Comparison of ENCODE assay signal across 8 cellular contexts in genomic region chrX:38327007-38327774, GRCh38. TPM values are rescaled to one million over a fixed set of nuclear protein-coding genes. Genes with fewer than 3 reads are reported as not detected.
DNase-seq lines count a peak whose midpoint lies in the region; ATAC-seq and TF ChIP-seq lines count a peak whose summit lies in the region.

TSS of gene RPGR (minus strand) at chrX:38327509. CDS start at chrX:38327367, 142 bp downstream.

- peak within 1 kb of the TSS; percentile 90 to 97 (median 96) for H3K4me3 Mint-ChIP-seq in IgD-negative memory B cell

- peak within 1 kb of the TSS; percentile 54 for H3K27ac ChIP-seq in OCI-LY7 (ENCODE audit: low read depth, low read length, poor library complexity, severe bottlenecking)

- TF ChIP-seq CTCF in OCI-LY7 (conservative IDR thresholded peaks at IDR 0.05; ENCODE audit: low read length) = peak; percentile 75

- peaks cover 4 to 12% (median 9%) of the 10 kb centered on the region in 3 donors for H3K4me1 Mint-ChIP-seq in IgD-negative memory B cell

- H3K27me3 ChIP-seq in mucosa of stomach (ENCODE audit: control insufficient read depth, insufficient read depth, low read length) = no peaks in the 10 kb centered on the region

- H3K4me2 ChIP-seq in OCI-LY7 (ENCODE audit: low read length) = peak within 1 kb of the TSS; percentile 85

- intact Hi-C loops in OCI-LY7 (cut with micrococcal nuclease; ENCODE audit: unreplicated experiment) = loop anchor here (1.0 to 5.0 kb wide), 3 partner anchors 65 to 135 kb away; no protein-coding TSS in a partner anchor

- peak within 1 kb of the TSS; percentile 97 to 98 (median 98) for H3K27ac Mint-ChIP-seq in IgD-negative memory B cell

- peaks cover 2% of the 10 kb centered on the region for H3K27me3 Mint-ChIP-seq in IgD-negative memory B cell

- peaks cover 16% of the 10 kb centered on the region; the same call in 1 of the 2 replicates for H3K79me2 ChIP-seq in OCI-LY7 (ENCODE audit: insufficient read depth, low read depth, low read length)

- H3K9me3 ChIP-seq in OCI-LY7 (ENCODE audit: low read length) (no peaks in the 10 kb centered on the region), mucosa of stomach (ENCODE audit: control insufficient read depth, low read length) (no peaks in the 10 kb centered on the region)

- H3K9me3 Mint-ChIP-seq in IgD-negative memory B cell = no peaks in the 10 kb centered on the region

- POLR2A ChIA-PET in OCI-LY7 (lab: Charles Lee) = interaction anchor here (0.7 to 1.0 kb wide), 4 partner anchors 22 to 503 kb away, joined by 3 to 4 read pairs (median 4); no protein-coding TSS in a partner anchor

- H3K4me1 ChIP-seq in OCI-LY7 (ENCODE audit: insufficient read depth, low read length, poor library complexity, severe bottlenecking) = no peaks in the 10 kb centered on the region
- H3K4me1 ChIP-seq in mucosa of stomach (ENCODE audit: control insufficient read depth, insufficient read depth, low read length) = peaks cover 5% of the 10 kb centered on the region

- H3K36me3 ChIP-seq in OCI-LY7 (ENCODE audit: insufficient read depth, low read length) (no peaks in the 10 kb centered on the region), mucosa of stomach (ENCODE audit: control insufficient read depth, insufficient read depth, low read length) (no peaks in the 10 kb centered on the region)

- peak within 1 kb of the TSS; percentile 78; the same call in 1 of the 2 replicates for H2AFZ ChIP-seq in OCI-LY7 (ENCODE audit: low read length)

- BruUV-seq in OCI-LY7 (replicated peaks; lab: Mats Ljungman, UMichigan) = no TSS peak

- peak; percentile 63 for TF ChIP-seq POLR2A in erythroblast (IDR thresholded peaks at IDR 0.05; ENCODE audit: low read length)

- no peaks in the 10 kb centered on the region for H4K20me1 ChIP-seq in OCI-LY7 (ENCODE audit: insufficient read depth, low read length)

- H3K4me3 ChIP-seq in OCI-LY7 (ENCODE audit: low read depth, low read length, poor library complexity, severe bottlenecking) (peak within 1 kb of the TSS; percentile 86), mucosa of stomach (ENCODE audit: low read length) (peak within 1 kb of the TSS; percentile 41)

- ATAC-seq in GM21576 (IDR thresholded peaks at IDR 0.05; ENCODE audit: unreplicated experiment) = peak; percentile 97

- no peaks in the 10 kb centered on the region for H3K36me3 Mint-ChIP-seq in IgD-negative memory B cell

- CTCF ChIA-PET in OCI-LY7 (lab: Charles Lee; ENCODE audit: unreplicated experiment) = interaction anchor here (0.6 to 2.4 kb wide), 5 partner anchors 10 to 137 kb away, joined by 3 to 11 read pairs (median 3); no protein-coding TSS in a partner anchor

- peak within 1 kb of the TSS; percentile 69 for H3K9ac ChIP-seq in mucosa of stomach (ENCODE audit: low read length)

- peak; percentile 72 for DNase-seq in DMS153 treated with DMSO at 0.1 percent for 48 hours (lab: John Stamatoyannopoulos, UW; ENCODE audit: unreplicated experiment)
- DNase-seq in OCI-LY7 (ENCODE audit: low spot score) = peak; percentile 89
- DNase-seq in activated T-cell treated with anti-CD3 and anti-CD28 coated beads, Interleukin-2, amount 50 U/mL, for 1 hour = peak; percentile 89
- peak; percentile 93 to 94 for DNase-seq in erythroblast (lab: John Stamatoyannopoulos, UW)
- peak; percentile 92 for DNase-seq in stimulated activated CD8-positive, alpha-beta memory T cell treated with anti-CD3 and anti-CD28 coated beads, Interleukin-4, amount 100 ng/mL, for 48 hours

- H3K9me2 ChIP-seq in OCI-LY7 (ENCODE audit: insufficient read depth, low read length) = no peaks in the 10 kb centered on the region

RNA-seq across cellular contexts. Expression of gene RPGR, which starts in this region (rescaled TPM):
- 3.7 TPM for polyA plus RNA-seq in IgD-negative memory B cell
- total RNA-seq in OCI-LY7 (2014; rRNA removed; shearing (Covaris generic)) = 11.6 and 18.2 TPM in 2 replicates
- 12.4 and 21.6 TPM in 2 replicates for total RNA-seq in OCI-LY7 (2022)

Comparison
In these comparisons a context has a peak if more than half of its experiments do, and no peak if none do; other contexts are left out.
1. Peak in every context shown above with its lines: DNase-seq, ATAC-seq, H3K4me3 ChIP-seq and H3K27ac ChIP-seq.